ENCODE assay signal across 9 cellular contexts in genomic region chr14:100159865-100160533, GRCh38. TPM values are rescaled to one million over a fixed set of nuclear protein-coding genes. Genes with fewer than 3 reads are reported as not detected.
DNase-seq lines count a peak whose midpoint lies in the region; ATAC-seq, FAIRE-seq and TF ChIP-seq lines count a peak whose summit lies in the region.
"Had no signal": no experiment of that assay in that cellular context is flagged by ENCODE, and none has a peak within 500 bp of the region (broad histone marks: within the 10 kb centered on the region; RNA-seq: fewer than 3 reads in every experiment).

No MANE protein-coding gene starts in this region.

- H3K27me3 ChIP-seq in A673 (replicated peaks; ENCODE audit: insufficient read depth, low read depth, low read length, poor library complexity), result peaks cover 31% of the 10 kb centered on the region
- peaks cover 8 to 40% of the 10 kb centered on the region in 2 experiments; a peak in 4 of 5 replicates for H3K27me3 ChIP-seq in HepG2 (ENCODE audit: control insufficient read depth in 1 of 2, insufficient read depth in 2 of 2, low read length in 2 of 2)
- H3K27me3 ChIP-seq in PC-9 (ENCODE audit: insufficient read depth, low read depth), result no peaks in the 10 kb centered on the region

- CTCF ChIA-PET in A673 (lab: Charles Lee) (no interaction called here), HepG2 (lab: Yijun Ruan, JAX; ENCODE audit: low intra/inter-chr PET ratio, low total read pairs) (no interaction called here), PC-9 (lab: Charles Lee) (interaction anchor here (0.9 kb wide), 1 partner anchor 33 kb away, joined by 3 read pairs; no protein-coding TSS in a partner anchor)
- CTCF ChIA-PET in activated CD8-positive, alpha-beta T cell treated with anti-CD3 and anti-CD28 coated beads for 36 hours (lab: Charles Lee), result interaction anchor here (1.2 to 2.0 kb wide), 2 partner anchors 18 to 33 kb away, joined by 3 to 7 read pairs; no protein-coding TSS in a partner anchor

- H3K9ac ChIP-seq in HepG2 (ENCODE audit: insufficient read depth, low read depth, low read length), result no peak overlapping the region

- FAIRE-seq in HepG2 (lab: Jason Lieb, UNC), result no peak

- H3K9me2 ChIP-seq in PC-9 (ENCODE audit: insufficient read depth), result no peaks in the 10 kb centered on the region

- ATAC-seq in GM21390 (IDR thresholded peaks at IDR 0.05; ENCODE audit: unreplicated experiment) (peak; percentile 17), HepG2 (no peak)
- peak; percentile 42 for ATAC-seq in activated CD8-positive, alpha-beta T cell treated with anti-CD3 and anti-CD28 coated beads for 36 hours

- H3K4me2 ChIP-seq in HepG2 (ENCODE audit: low read depth, low read length) (peak overlapping the region; percentile 65), PC-9 (no peak overlapping the region)

- intact Hi-C loops in A673 (cut with micrococcal nuclease; ENCODE audit: unreplicated experiment), result no loop called here
- intact Hi-C loops in activated CD8-positive, alpha-beta T cell treated with anti-CD3 and anti-CD28 coated beads for 36 hours (cut with micrococcal nuclease), result no loop called here
- intact Hi-C loops in HepG2 (cut with micrococcal nuclease; ENCODE audit: unreplicated experiment), result no loop called here
- intact Hi-C loops in PC-9 (cut with micrococcal nuclease; ENCODE audit: unreplicated experiment), result no loop called here

- peaks cover 16% of the 10 kb centered on the region for H3K27me3 Mint-ChIP-seq in activated CD8-positive, alpha-beta T cell treated with anti-CD3 and anti-CD28 coated beads for 36 hours

- DNase-seq in A673 (ENCODE audit: low spot score) (no peak), HepG2 (ENCODE audit: low spot score) (no peak), SKM-1 treated with dmso at 0.1 percent for 144 hours (lab: John Stamatoyannopoulos, UW; ENCODE audit: unreplicated experiment) (no peak), PC-9 (no peak), cerebellar cortex (ENCODE audit: low spot score) (no peak), KG1 (lab: John Stamatoyannopoulos, UW) (no peak)
- DNase-seq in activated CD8-positive, alpha-beta T cell treated with anti-CD3 and anti-CD28 coated beads for 36 hours, result peak; percentile 30

- no peak overlapping the region for H3K27ac ChIP-seq in A673 (ENCODE audit: low read depth, low read length, poor library complexity, severe bottlenecking)
- H3K27ac ChIP-seq in HepG2 (ENCODE audit: extremely low read length, insufficient read depth, low read length), result no peak overlapping the region
- H3K27ac ChIP-seq in PC-9, result no peak overlapping the region

- WGBS in HepG2 (ENCODE audit: low lambda C conversion rate), result 71% methylated on average over 9 of the region's 39 CpGs

- H2AFZ ChIP-seq in HepG2 (ENCODE audit: low read length), result no peak overlapping the region
- no peak overlapping the region for H2AFZ ChIP-seq in PC-9

- H3K4me3 ChIP-seq in A673 (ENCODE audit: low read depth, low read length, poor library complexity, severe bottlenecking), result peak overlapping the region; percentile 40
- H3K4me3 ChIP-seq in HepG2 (replicated peaks in 1 of 3; ENCODE audit: insufficient read depth in 1 of 3, low read depth in 2 of 3, low read length in 3 of 3), result peak overlapping the region in 2 of 3 experiments; percentile 31 to 60; a peak in 3 of 6 replicates
- H3K4me3 ChIP-seq in PC-9, result no peak overlapping the region

- in situ Hi-C loops in HepG2 (cut with HindIII; ENCODE audit: extremely low pct_ligation_motif_present, low pct_unique_long_range_greater_than_20kb), result no loop called here

- peaks cover 12% of the 10 kb centered on the region for H3K4me1 ChIP-seq in A673 (ENCODE audit: insufficient read depth, low read length, poor library complexity, severe bottlenecking)
- H3K4me1 ChIP-seq in HepG2 (ENCODE audit: insufficient read depth, low read length), result peaks cover 30% of the 10 kb centered on the region
- no peaks in the 10 kb centered on the region for H3K4me1 ChIP-seq in PC-9 (replicated peaks; ENCODE audit: insufficient read depth)

- POLR2A ChIA-PET in A673 (lab: Charles Lee; ENCODE audit: low non-redundant PET) (no interaction called here), HepG2 (lab: Yijun Ruan, JAX) (no interaction called here), PC-9 (lab: Charles Lee; ENCODE audit: unreplicated experiment) (no interaction called here)
- POLR2A ChIA-PET in activated CD8-positive, alpha-beta T cell treated with anti-CD3 and anti-CD28 coated beads for 36 hours (lab: Charles Lee), result interaction anchor here (0.8 to 1.4 kb wide), 4 partner anchors 12 to 98 kb away, joined by 3 read pairs; partner anchors contain the start of gene EVL

- peaks cover 3% of the 10 kb centered on the region for H3K4me1 Mint-ChIP-seq in activated CD8-positive, alpha-beta T cell treated with anti-CD3 and anti-CD28 coated beads for 36 hours (ENCODE audit: low read depth)

- H3K9me3 Mint-ChIP-seq in activated CD8-positive, alpha-beta T cell treated with anti-CD3 and anti-CD28 coated beads for 36 hours, result peaks cover 2% of the 10 kb centered on the region

- H3K27ac Mint-ChIP-seq in activated CD8-positive, alpha-beta T cell treated with anti-CD3 and anti-CD28 coated beads for 36 hours, result no peak overlapping the region

- no peak for TF ChIP-seq EP300 in HepG2 (IDR thresholded peaks at IDR 0.05; ENCODE audit: low read depth in 2 of 2, low read length in 2 of 2)
- no peak for TF ChIP-seq EP300 in HepG2 (CRISPR knock-in tag; IDR thresholded peaks at IDR 0.05; ENCODE audit: borderline replicate concordance)

- H3K9me3 ChIP-seq in A673 (ENCODE audit: low read depth, low read length, poor library complexity, severe bottlenecking) (no peaks in the 10 kb centered on the region), HepG2 (ENCODE audit: low read length) (peaks cover 2% of the 10 kb centered on the region), PC-9 (ENCODE audit: insufficient read depth, low read depth) (no peaks in the 10 kb centered on the region)

- no peaks in the 10 kb centered on the region for H3K79me2 ChIP-seq in HepG2 (ENCODE audit: insufficient read depth, low read length)
- H3K79me2 ChIP-seq in PC-9 (ENCODE audit: low read depth), result no peaks in the 10 kb centered on the region

- TF ChIP-seq CTCF in A673 (conservative IDR thresholded peaks at IDR 0.05; ENCODE audit: low read depth, low read length) (no peak), HepG2 (CRISPR knock-in tag; IDR thresholded peaks at IDR 0.05) (no peak), PC-9 (conservative IDR thresholded peaks at IDR 0.05) (no peak)
- TF ChIP-seq CTCF in activated CD8-positive, alpha-beta T cell treated with anti-CD3 and anti-CD28 coated beads for 36 hours (IDR thresholded peaks at IDR 0.05), result no peak

- H4K20me1 ChIP-seq in HepG2 (ENCODE audit: insufficient read depth, low read length) (no peaks in the 10 kb centered on the region), PC-9 (ENCODE audit: insufficient read depth) (no peaks in the 10 kb centered on the region)

- H3K4me3 Mint-ChIP-seq in activated CD8-positive, alpha-beta T cell treated with anti-CD3 and anti-CD28 coated beads for 36 hours, result peak overlapping the region; percentile 56

- BruUV-seq in A673 (replicated peaks; lab: Mats Ljungman, UMichigan) (no TSS peak), HepG2 (replicated peaks; lab: Mats Ljungman, UMichigan) (no TSS peak), PC-9 (replicated peaks; lab: Mats Ljungman, UMichigan) (no TSS peak)

- no peaks in the 10 kb centered on the region for H3K36me3 ChIP-seq in A673 (ENCODE audit: insufficient read depth, low read length, poor library complexity, severe bottlenecking)
- no peaks in the 10 kb centered on the region for H3K36me3 ChIP-seq in HepG2 (replicated peaks in 1 of 2; ENCODE audit: control insufficient read depth in 1 of 2, insufficient read depth in 2 of 2, low read length in 2 of 2)
- no peaks in the 10 kb centered on the region for H3K36me3 ChIP-seq in PC-9 (ENCODE audit: low read depth)

- TF ChIP-seq RAD21 in HepG2 (CRISPR knock-in tag; IDR thresholded peaks at IDR 0.05), result no peak

- TF ChIP-seq POLR2A in HepG2 (IDR thresholded peaks at IDR 0.05; ENCODE audit: insufficient read depth in 1 of 2, low read depth in 2 of 2, low read length in 2 of 2), result no peak

- H3K36me3 Mint-ChIP-seq in activated CD8-positive, alpha-beta T cell treated with anti-CD3 and anti-CD28 coated beads for 36 hours (ENCODE audit: low read depth), result peaks cover 2% of the 10 kb centered on the region

- no peaks in the 10 kb centered on the region for H3F3A ChIP-seq in PC-9 (ENCODE audit: insufficient read depth, low read depth)

TF ChIP-seq in HepG2, 621 proteins besides CTCF, POLR2A, EP300 and RAD21 (continues in another document):
- TF ChIP-seq ZMYM3 (CRISPR knock-in tag; IDR thresholded peaks at IDR 0.05) (0 out of 2 replicates have a peak, but pooled peaks have one; percentile 20), ZNF777 (CRISPR knock-in tag; IDR thresholded peaks at IDR 0.05) (peak; percentile 59; the same call in 1 of the 2 replicates), ZNF234 (CRISPR knock-in tag; conservative IDR thresholded peaks at IDR 0.05) (no peak), ZNF543 (CRISPR knock-in tag; IDR thresholded peaks at IDR 0.05) (no peak)

RNA-seq across cellular contexts. Expression of gene DEGS2, which starts 0.6 kb away (rescaled TPM):
- 0.07 TPM in 1 of 2 replicates, not detected in the other for total RNA-seq in A673 (2021)
- 1 to 10 TPM; 2.6 to 3.1 TPM for total RNA-seq in activated CD8-positive, alpha-beta T cell treated with anti-CD3 and anti-CD28 coated beads for 36 hours
- 0.09 TPM in 1 of 2 replicates, not detected in the other for total RNA-seq in HepG2 (2016; rRNA removed; fragmentation: Illumina TruSeq; extraction: Trizol)
- 0.18 and 0.30 TPM in 2 replicates for total RNA-seq in HepG2 (2016; cell fraction: cytosol; rRNA removed; fragmentation: Illumina TruSeq; extraction: Trizol; ENCODE audit: low read depth)
- 0.04 TPM in 2 replicates for total RNA-seq in HepG2 (2016; cell fraction: insoluble cytoplasmic fraction; rRNA removed; fragmentation: Illumina TruSeq; extraction: Trizol)
- total RNA-seq in HepG2 (2016; cell fraction: membrane; rRNA removed; fragmentation: Illumina TruSeq; extraction: Trizol), result 0.07 and 0.19 TPM in 2 replicates
- 0.12 and 0.28 TPM in 2 replicates for total RNA-seq in HepG2 (2016; cell fraction: nucleus; rRNA removed; fragmentation: Illumina TruSeq; extraction: Trizol)
- 0.09 and 0.14 TPM in 2 replicates for polyA plus RNA-seq in HepG2 (2011; rRNA removed)
- polyA plus RNA-seq in HepG2 (2011; cell fraction: cytosol; rRNA removed), result 0.15 and 0.30 TPM in 2 replicates
- 1.6 and 2.0 TPM in 2 replicates for polyA plus RNA-seq in HepG2 (2011; cell fraction: nucleus; rRNA removed)
- polyA plus RNA-seq in HepG2 (2012), result 0.25 and 0.91 TPM in 2 replicates
- polyA plus RNA-seq in HepG2 (2016; cell fraction: cytosol; fragmentation: Illumina TruSeq; extraction: Trizol; ENCODE audit: low read depth), result not detected in 2 replicates
- 0.07 TPM in 1 of 2 replicates, not detected in the other for polyA plus RNA-seq in HepG2 (2016; cell fraction: insoluble cytoplasmic fraction; fragmentation: Illumina TruSeq; extraction: Trizol; ENCODE audit: low read depth)
- polyA plus RNA-seq in HepG2 (2016; cell fraction: membrane; fragmentation: Illumina TruSeq; extraction: Trizol; ENCODE audit: low read depth), result not detected in 2 replicates
- polyA plus RNA-seq in HepG2 (2016; cell fraction: nucleus; fragmentation: Illumina TruSeq; extraction: Trizol; ENCODE audit: insufficient read depth, low read depth), result 0.22 TPM in 1 of 2 replicates, not detected in the other
- 0.30 and 1.6 TPM in 2 replicates for polyA minus RNA-seq in HepG2 (2011; rRNA and poly(A)+ RNA removed; ENCODE audit: low replicate concordance)
- polyA minus RNA-seq in HepG2 (2011; cell fraction: cytosol; rRNA and poly(A)+ RNA removed), result 0.26 and 0.30 TPM in 2 replicates
- 0.37 and 0.90 TPM in 2 replicates for polyA minus RNA-seq in HepG2 (2011; cell fraction: nucleus; rRNA and poly(A)+ RNA removed)
- total RNA-seq in PC-9 (2021), result 0.11 and 0.15 TPM in 2 replicates
- polyA plus RNA-seq: fibroblast of lung had no signal

Comparison
In these comparisons a context has a peak if more than half of its experiments do, and no peak if none do; other contexts are left out.
1. CTCF ChIA-PET loops: an anchor here in activated CD8-positive, alpha-beta T cell treated with anti-CD3 and anti-CD28 coated beads for 36 hours (1.2 to 2.0 kb wide) and PC-9 (0.9 kb wide); none called in A673 and HepG2.